Comparison of ENCODE assay signal across 26 cellular contexts in genomic region chr18:60215432-60215831, GRCh38.
"Had no signal": no experiment of that assay in that cellular context is flagged by ENCODE, and none has a peak within 500 bp of the region (broad histone marks: within the 10 kb centered on the region; RNA-seq: fewer than 3 reads in every experiment).

No MANE protein-coding gene starts in this region.

- ATAC-seq: activated T-cell treated with anti-CD3 and anti-CD28 coated beads, Interleukin-2, amount 50 U/mL, for 4 hours; esophagus mucosa; left ventricle myocardium superior; pancreas; psoas muscle; stimulated activated naive CD8-positive, alpha-beta T cell treated with anti-CD3 and anti-CD28 coated beads, Interleukin-15, Interleukin-2, amounts not matched to agents 100 U/mL and 50 U/mL, for 24 hours had no signal

- H3K4me3 ChIP-seq: breast epithelium, pancreas, psoas muscle, right atrium auricular region, upper lobe of left lung had no signal

- H3K27me3 ChIP-seq: breast epithelium, pancreas, right atrium auricular region, upper lobe of left lung had no signal

- H3K27ac ChIP-seq: breast epithelium, pancreas, psoas muscle, right atrium auricular region, upper lobe of left lung had no signal

- H3K4me1 ChIP-seq: breast epithelium, pancreas, psoas muscle, right atrium auricular region, upper lobe of left lung had no signal

- FAIRE-seq: colon, endothelial cell of umbilical vein, frontal cortex, pancreas had no signal

- DNase-seq: activated CD4-positive, alpha-beta T cell treated with anti-CD3 and anti-CD28 coated beads for 4 hours; activated CD4-positive, alpha-beta T cell treated with anti-CD3 and anti-CD28 coated beads, Interleukin-2, amount 50 U/mL, for 48 hours; activated CD4-positive, CD25-positive, alpha-beta regulatory T cell; activated CD8-positive, alpha-beta memory T cell treated with anti-CD3 and anti-CD28 coated beads, Interleukin-2, amount 50 U/mL, for 48 hours; activated naive CD4-positive, alpha-beta T cell; activated naive CD8-positive, alpha-beta T cell treated with anti-CD3 and anti-CD28 coated beads, Interleukin-2, amount 10 ng/mL, durations not matched to agents 7 days and 5 days; activated T-cell treated with anti-CD3 and anti-CD28 coated beads, Interleukin-2, amount 50 U/mL, for 4 hours; amniotic stem cell; effector memory CD4-positive, alpha-beta T cell; hippocampal formation; left ventricle myocardium superior; mammary epithelial cell; midbrain; nephron progenitor cell; pancreas; psoas muscle; stimulated activated CD4-positive, alpha-beta T cell treated with anti-CD3 and anti-CD28 coated beads, Interleukin-4, amount 100 ng/mL, for 4 hours; stimulated activated naive CD8-positive, alpha-beta T cell treated with anti-CD3 and anti-CD28 coated beads, Interleukin-15, Interleukin-2, amounts not matched to agents 100 U/mL and 50 U/mL, for 24 hours; T1000; upper lobe of left lung had no signal

- H3K36me3 ChIP-seq: breast epithelium, pancreas, right atrium auricular region, upper lobe of left lung had no signal

- H3K9me3 ChIP-seq: breast epithelium, pancreas, psoas muscle, right atrium auricular region, upper lobe of left lung had no signal
